Comparison of ENCODE assay signal across 11 cellular contexts in genomic region chr11:100908746-100909145, GRCh38.
DNase-seq lines count a peak whose midpoint lies in the region; ATAC-seq and TF ChIP-seq lines count a peak whose summit lies in the region.
"Had no signal": no experiment of that assay in that cellular context is flagged by ENCODE, and none has a peak within 500 bp of the region (broad histone marks: within the 10 kb centered on the region; RNA-seq: fewer than 3 reads in every experiment).

No MANE protein-coding gene starts in this region.

- DNase-seq in fibroblast of villous mesenchyme (ENCODE audit: low read depth) (peak; percentile 54), T-helper 1 cell (no peak), SW480 (ENCODE audit: low spot score) (no peak), RPMI8226 (no peak)
- DNase-seq: caudate nucleus, gastrocnemius medialis, NCI-H226 had no signal

- H3K4me3 Mint-ChIP-seq in activated T-helper 17 cell treated with anti-CD3 and anti-CD28 coated beads, Interleukin-2, amount 50 U/mL, for 72 hours, result no peak overlapping the region

- H3K27ac Mint-ChIP-seq in activated T-helper 17 cell treated with anti-CD3 and anti-CD28 coated beads, Interleukin-2, amount 50 U/mL, for 72 hours, result no peak overlapping the region

- no peak for TF ChIP-seq CTCF in fibroblast of villous mesenchyme (IDR thresholded peaks at IDR 0.05; ENCODE audit: insufficient read depth, low read depth, low read length)

- no peaks in the 10 kb centered on the region for H3K27me3 Mint-ChIP-seq in activated T-helper 17 cell treated with anti-CD3 and anti-CD28 coated beads, Interleukin-2, amount 50 U/mL, for 72 hours

- H3K36me3 Mint-ChIP-seq in activated T-helper 17 cell treated with anti-CD3 and anti-CD28 coated beads, Interleukin-2, amount 50 U/mL, for 72 hours (ENCODE audit: low read depth), result no peaks in the 10 kb centered on the region

- H3K9me3 Mint-ChIP-seq in activated T-helper 17 cell treated with anti-CD3 and anti-CD28 coated beads, Interleukin-2, amount 50 U/mL, for 72 hours, result no peaks in the 10 kb centered on the region

- H3K4me1 Mint-ChIP-seq in activated T-helper 17 cell treated with anti-CD3 and anti-CD28 coated beads, Interleukin-2, amount 50 U/mL, for 72 hours, result no peaks in the 10 kb centered on the region

- ATAC-seq in GM18517 (IDR thresholded peaks at IDR 0.05; ENCODE audit: unreplicated experiment) (peak; percentile 70), HG02571 (IDR thresholded peaks at IDR 0.05; ENCODE audit: unreplicated experiment) (peak; percentile 51), HG03521 (IDR thresholded peaks at IDR 0.05; ENCODE audit: unreplicated experiment) (peak; percentile 43)
- no peak for ATAC-seq in activated T-helper 17 cell treated with anti-CD3 and anti-CD28 coated beads, Interleukin-2, amount 50 U/mL, for 72 hours (replicated peaks)
- ATAC-seq: gastrocnemius medialis had no signal

- H3K4me3 ChIP-seq in fibroblast of villous mesenchyme (ENCODE audit: low read depth, low read length), result no peak overlapping the region
- H3K4me3 ChIP-seq: gastrocnemius medialis had no signal
